Comparison of ENCODE assay signal across 9 cellular contexts in genomic region chr1:54199151-54199764, GRCh38. TPM values are rescaled to one million over a fixed set of nuclear protein-coding genes. Genes with fewer than 3 reads are reported as not detected.
DNase-seq lines count a peak whose midpoint lies in the region; TF ChIP-seq lines count a peak whose summit lies in the region.
"Had no signal": no experiment of that assay in that cellular context is flagged by ENCODE, and none has a peak within 500 bp of the region (broad histone marks: within the 10 kb centered on the region; RNA-seq: fewer than 3 reads in every experiment).

No MANE protein-coding gene starts in this region.

- H3K4me1 Mint-ChIP-seq in progenitor cell of endocrine pancreas (ENCODE audit: low read depth) = peaks cover 12% of the 10 kb centered on the region

- peak overlapping the region; percentile 94 for H3K27ac Mint-ChIP-seq in progenitor cell of endocrine pancreas

- no peak overlapping the region for H3K27ac ChIP-seq in HEK293 (ENCODE audit: extremely low read depth, low read depth, low read length)

- peaks cover 5% of the 10 kb centered on the region for H3K4me1 ChIP-seq in HEK293 (ENCODE audit: control insufficient read depth, insufficient read depth, low read length)

- CTCF ChIA-PET in HEK293 (lab: Yijun Ruan, JAX) = interaction anchor here (0.6 to 2.3 kb wide), 3 partner anchors 17 to 332 kb away, joined by 3 to 11 read pairs (median 4); no protein-coding TSS in a partner anchor

- H3K4me3 ChIP-seq in HEK293 (ENCODE audit: low read depth, low read length) (peak overlapping the region; percentile 72), fibroblast of the aortic adventitia (ENCODE audit: low read depth, low read length) (peak overlapping the region; percentile 94)

- H3K4me3 Mint-ChIP-seq in progenitor cell of endocrine pancreas (ENCODE audit: low read depth) = peak overlapping the region; percentile 90

- H3K36me3 Mint-ChIP-seq in progenitor cell of endocrine pancreas (ENCODE audit: insufficient read depth) = no peaks in the 10 kb centered on the region

- H3K36me3 ChIP-seq in HEK293 (ENCODE audit: control insufficient read depth in 2 of 2, insufficient read depth in 1 of 2, low read length in 2 of 2) = peaks cover 16 to 50% of the 10 kb centered on the region in 2 experiments

- peak; percentile 80 for DNase-seq in COLO668 (lab: John Stamatoyannopoulos, UW; ENCODE audit: unreplicated experiment)
- DNase-seq in SW480 (ENCODE audit: low spot score) = peak; percentile 8
- DNase-seq in fibroblast of the aortic adventitia (ENCODE audit: low read depth) = peak; percentile 18
- DNase-seq in progenitor cell of endocrine pancreas (ENCODE audit: low spot score, unreplicated experiment) = no peak
- DNase-seq in 8988T = no peak
- no peak for DNase-seq in NCI-H1092 (lab: John Stamatoyannopoulos, UW)
- DNase-seq in NK-92 (lab: John Stamatoyannopoulos, UW; ENCODE audit: unreplicated experiment) = no peak

- no peaks in the 10 kb centered on the region for H3K9me3 Mint-ChIP-seq in progenitor cell of endocrine pancreas (ENCODE audit: low read depth)

- H3K27me3 Mint-ChIP-seq in progenitor cell of endocrine pancreas = no peaks in the 10 kb centered on the region

- H3K9me3 ChIP-seq in HEK293 (ENCODE audit: control insufficient read depth, insufficient read depth, low read depth, low read length) = no peaks in the 10 kb centered on the region

- TF ChIP-seq CTCF in HEK293 (tag by site-specific recombination; IDR thresholded peaks at IDR 0.05) = no peak
- TF ChIP-seq CTCF in fibroblast of the aortic adventitia (IDR thresholded peaks at IDR 0.05; ENCODE audit: insufficient read depth, low read length) = no peak
- no peak for TF ChIP-seq CTCF in progenitor cell of endocrine pancreas (IDR thresholded peaks at IDR 0.05; ENCODE audit: unreplicated experiment)

- POLR2A ChIA-PET in HEK293 (lab: Yijun Ruan, JAX) = interaction anchor here (0.6 to 2.0 kb wide), 21 partner anchors 10 to 290 kb away, joined by 3 to 7 read pairs (median 4); no protein-coding TSS in a partner anchor

TF ChIP-seq in HEK293, 187 proteins besides CTCF, POLR2A, EP300 and RAD21:
- TF ChIP-seq ZBTB21 (tag by site-specific recombination; IDR thresholded peaks at IDR 0.05) (no peak), ZNF202 (tag by site-specific recombination; IDR thresholded peaks at IDR 0.05; ENCODE audit: borderline replicate concordance) (no peak), PRDM1 (tag by site-specific recombination; IDR thresholded peaks at IDR 0.05) (peak; percentile 86), TSHZ1 (tag by site-specific recombination; IDR thresholded peaks at IDR 0.05; ENCODE audit: borderline replicate concordance) (no peak), ZFP37 (tag by site-specific recombination; IDR thresholded peaks at IDR 0.05) (0 out of 2 replicates have a peak, but pooled peaks have one; percentile 17)
- TF ChIP-seq, protein P1, sequence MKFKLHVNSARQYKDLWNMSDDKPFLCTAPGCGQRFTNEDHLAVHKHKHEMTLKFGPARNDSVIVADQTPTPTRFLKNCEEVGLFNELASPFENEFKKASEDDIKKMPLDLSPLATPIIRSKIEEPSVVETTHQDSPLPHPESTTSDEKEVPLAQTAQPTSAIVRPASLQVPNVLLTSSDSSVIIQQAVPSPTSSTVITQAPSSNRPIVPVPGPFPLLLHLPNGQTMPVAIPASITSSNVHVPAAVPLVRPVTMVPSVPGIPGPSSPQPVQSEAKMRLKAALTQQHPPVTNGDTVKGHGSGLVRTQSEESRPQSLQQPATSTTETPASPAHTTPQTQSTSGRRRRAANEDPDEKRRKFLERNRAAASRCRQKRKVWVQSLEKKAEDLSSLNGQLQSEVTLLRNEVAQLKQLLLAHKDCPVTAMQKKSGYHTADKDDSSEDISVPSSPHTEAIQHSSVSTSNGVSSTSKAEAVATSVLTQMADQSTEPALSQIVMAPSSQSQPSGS (tag by site-specific recombination; IDR thresholded peaks at IDR 0.05; ENCODE audit: low read depth) = no peak
- TF ChIP-seq, protein P2, sequence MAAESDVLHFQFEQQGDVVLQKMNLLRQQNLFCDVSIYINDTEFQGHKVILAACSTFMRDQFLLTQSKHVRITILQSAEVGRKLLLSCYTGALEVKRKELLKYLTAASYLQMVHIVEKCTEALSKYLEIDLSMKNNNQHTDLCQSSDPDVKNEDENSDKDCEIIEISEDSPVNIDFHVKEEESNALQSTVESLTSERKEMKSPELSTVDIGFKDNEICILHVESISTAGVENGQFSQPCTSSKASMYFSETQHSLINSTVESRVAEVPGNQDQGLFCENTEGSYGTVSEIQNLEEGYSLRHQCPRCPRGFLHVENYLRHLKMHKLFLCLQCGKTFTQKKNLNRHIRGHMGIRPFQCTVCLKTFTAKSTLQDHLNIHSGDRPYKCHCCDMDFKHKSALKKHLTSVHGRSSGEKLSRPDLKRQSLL (tag by site-specific recombination; IDR thresholded peaks at IDR 0.05) = no peak

RNA-seq across cellular contexts. Expression of gene CYB5RL, which starts 0.6 kb away (rescaled TPM):
- total RNA-seq in fibroblast of the aortic adventitia (ENCODE audit: low replicate concordance) (10.9 and 15.4 TPM in 2 replicates), progenitor cell of endocrine pancreas (9.0 and 11.6 TPM in 2 replicates)

RNA-seq across cellular contexts. Expression of gene MRPL37, which starts 0.7 kb away (rescaled TPM):
- total RNA-seq in fibroblast of the aortic adventitia (ENCODE audit: low replicate concordance) (67.1 and 98.7 TPM in 2 replicates), progenitor cell of endocrine pancreas (61.9 and 62.2 TPM in 2 replicates)

RNA-seq across cellular contexts. Expression of gene CDCP2, which starts 46.5 kb away (rescaled TPM):
- total RNA-seq in fibroblast of the aortic adventitia (ENCODE audit: low replicate concordance) (not detected in 2 replicates), progenitor cell of endocrine pancreas (not detected in 2 replicates)
- total RNA-seq: M059J had no signal

Comparison
In these comparisons a context has a peak if more than half of its experiments do, and no peak if none do; other contexts are left out.
1. DNase-seq: peak in COLO668 (single experiment), SW480 (single experiment) and fibroblast of the aortic adventitia (single experiment); none in progenitor cell of endocrine pancreas (single experiment), 8988T (single experiment), NCI-H1092 (single experiment) and NK-92 (single experiment).